ENCODE assay signal across 24 cellular contexts in the genomic region with DNA sequence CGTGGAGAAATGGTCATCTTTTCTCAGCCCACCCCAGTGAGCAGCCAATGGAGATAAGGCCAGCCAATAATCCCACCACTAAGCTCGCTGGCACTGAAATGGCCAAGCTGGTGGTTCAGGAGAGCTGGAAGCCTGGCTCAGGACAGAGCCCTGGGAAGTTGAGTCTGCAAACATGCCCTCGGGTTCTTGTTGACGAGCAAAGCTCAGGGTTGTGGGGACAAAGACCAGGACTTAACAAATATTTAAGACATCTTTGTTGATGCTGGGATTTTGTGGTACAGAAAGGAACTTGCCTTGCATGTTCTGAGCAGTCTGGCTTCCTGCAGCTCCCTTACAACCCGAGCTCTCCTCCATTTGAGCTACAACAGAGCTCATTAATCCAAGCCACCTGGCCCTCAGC.
"Had no signal": no experiment of that assay in that cellular context is flagged by ENCODE, and none has a peak within 500 bp of the region (broad histone marks: within the 10 kb centered on the region; RNA-seq: fewer than 3 reads in every experiment).

No MANE protein-coding gene starts in this region.

- H3K27ac ChIP-seq: esophagus squamous epithelium, gastroesophageal sphincter, heart left ventricle, neutrophil, pancreas, thyroid gland had no signal

- H3K36me3 ChIP-seq: neutrophil had no signal

- H3K4me1 ChIP-seq: pancreas had no signal

- ATAC-seq: activated naive CD8-positive, alpha-beta T cell treated with anti-CD3 and anti-CD28 coated beads, Interleukin-2, amount 50 U/mL, for 24 hours; gastroesophageal sphincter; heart left ventricle; left lobe of liver; natural killer cell; pancreas; right cardiac atrium; stimulated activated naive CD8-positive, alpha-beta T cell treated with anti-CD3 and anti-CD28 coated beads, Interleukin-15, Interleukin-2, amounts not matched to agents 100 U/mL and 50 U/mL, for 24 hours had no signal

- H3K27me3 ChIP-seq: esophagus squamous epithelium, gastroesophageal sphincter, heart left ventricle, neutrophil, pancreas, thyroid gland had no signal

- FAIRE-seq: kidney, pancreas had no signal

- H3K9me3 ChIP-seq: esophagus squamous epithelium, gastroesophageal sphincter, heart left ventricle, neutrophil, pancreas, thyroid gland had no signal

- DNase-seq: activated CD4-positive, alpha-beta T cell treated with anti-CD3 and anti-CD28 coated beads for 4 hours; activated CD4-positive, alpha-beta T cell treated with anti-CD3 and anti-CD28 coated beads, Interleukin-2, amount 50 U/mL, for 48 hours; activated CD4-positive, CD25-positive, alpha-beta regulatory T cell; activated effector memory CD4-positive, alpha-beta T cell treated with anti-CD3 and anti-CD28 coated beads, Interleukin-2, amount 50 U/mL, for 16 hours; activated naive CD4-positive, alpha-beta T cell treated with anti-CD3 and anti-CD28 coated beads, Interleukin-2, amount 50 U/mL, for 16 hours; activated naive CD8-positive, alpha-beta T cell treated with anti-CD3 and anti-CD28 coated beads, Interleukin-2, amount 50 U/mL, for 24 hours; cerebellar nuclear complex; endodermal cell; esophagus squamous epithelium; heart left ventricle; kidney; natural killer cell; pancreas; right cardiac atrium; stimulated activated CD4-positive, alpha-beta T cell treated with anti-CD3 and anti-CD28 coated beads, Interleukin-12 subunit alpha, Interleukin-12 subunit beta, amount 100 ng/mL, for 4 hours; stimulated activated CD4-positive, alpha-beta T cell treated with anti-CD3 and anti-CD28 coated beads, Interleukin-4, amount 100 ng/mL, for 4 hours; stimulated activated naive CD8-positive, alpha-beta T cell treated with anti-CD3 and anti-CD28 coated beads, Interleukin-15, Interleukin-2, amounts not matched to agents 100 U/mL and 50 U/mL, for 24 hours; T1000; thyroid gland had no signal

- H3K4me3 ChIP-seq: coronary artery, esophagus squamous epithelium, gastroesophageal sphincter, heart left ventricle, lung, pancreas, thyroid gland had no signal
